ENCODE assay signal across 20 cellular contexts in genomic region chr10:44287408-44287807, GRCh38.
"Had no signal": no experiment of that assay in that cellular context is flagged by ENCODE, and none has a peak within 500 bp of the region (broad histone marks: within the 10 kb centered on the region; RNA-seq: fewer than 3 reads in every experiment).

No MANE protein-coding gene starts in this region.

- ATAC-seq: gastroesophageal sphincter; heart left ventricle; natural killer cell; right lobe of liver; SK-N-SH treated with all-trans-retinoic acid at 6 μM for 48 hours; stimulated activated memory B cell treated with anti-CD40 and anti-IgM and Interleukin-4, amounts not matched to agents 10 μg/mL and 1 μg/mL and 100 μg/mL, for 72 hours; T-cell had no signal

- H3K36me3 ChIP-seq: brain microvascular endothelial cell, gastroesophageal sphincter, heart left ventricle, right lobe of liver, stomach, suprapubic skin, transverse colon had no signal

- H3K9me3 ChIP-seq: gastroesophageal sphincter, heart left ventricle, right lobe of liver, stomach, suprapubic skin, transverse colon had no signal

- H3K4me1 Mint-ChIP-seq: activated naive CD4-positive, alpha-beta T cell treated with anti-CD3 and anti-CD28 coated beads, Interleukin-2, amount 50 U/mL, for 24 hours; natural killer cell; stimulated activated memory B cell treated with anti-CD40 and anti-IgM and Interleukin-4, amounts not matched to agents 10 μg/mL and 1 μg/mL and 100 μg/mL, for 72 hours; T-cell had no signal

- H3K27ac ChIP-seq: brain microvascular endothelial cell, dorsolateral prefrontal cortex, right lobe of liver, stomach, suprapubic skin, transverse colon had no signal

- H3K27ac Mint-ChIP-seq: activated naive CD4-positive, alpha-beta T cell treated with anti-CD3 and anti-CD28 coated beads, Interleukin-2, amount 50 U/mL, for 24 hours; natural killer cell; stimulated activated memory B cell treated with anti-CD40 and anti-IgM and Interleukin-4, amounts not matched to agents 10 μg/mL and 1 μg/mL and 100 μg/mL, for 72 hours; T-cell had no signal

- H3K4me3 Mint-ChIP-seq: activated naive CD4-positive, alpha-beta T cell treated with anti-CD3 and anti-CD28 coated beads, Interleukin-2, amount 50 U/mL, for 24 hours; natural killer cell; stimulated activated memory B cell treated with anti-CD40 and anti-IgM and Interleukin-4, amounts not matched to agents 10 μg/mL and 1 μg/mL and 100 μg/mL, for 72 hours; T-cell had no signal

- H3K4me2 ChIP-seq: smooth muscle cell had no signal

- H3K36me3 Mint-ChIP-seq: activated naive CD4-positive, alpha-beta T cell treated with anti-CD3 and anti-CD28 coated beads, Interleukin-2, amount 50 U/mL, for 24 hours; natural killer cell; stimulated activated memory B cell treated with anti-CD40 and anti-IgM and Interleukin-4, amounts not matched to agents 10 μg/mL and 1 μg/mL and 100 μg/mL, for 72 hours; T-cell had no signal

- H3K9me3 Mint-ChIP-seq: activated naive CD4-positive, alpha-beta T cell treated with anti-CD3 and anti-CD28 coated beads, Interleukin-2, amount 50 U/mL, for 24 hours; natural killer cell; stimulated activated memory B cell treated with anti-CD40 and anti-IgM and Interleukin-4, amounts not matched to agents 10 μg/mL and 1 μg/mL and 100 μg/mL, for 72 hours; T-cell had no signal

- H3K4me3 ChIP-seq: dorsolateral prefrontal cortex, gastroesophageal sphincter, heart left ventricle, right lobe of liver, smooth muscle cell, stomach, suprapubic skin, transverse colon had no signal

- H3K4me1 ChIP-seq: right lobe of liver, suprapubic skin, transverse colon had no signal

- H3K27me3 ChIP-seq: brain microvascular endothelial cell, dorsolateral prefrontal cortex, heart left ventricle, right lobe of liver had no signal

- DNase-seq: activated gamma-delta T cell treated with Interleukin-2 at 50 U/mL for 16 hours; activated T-cell treated with anti-CD3 and anti-CD28 coated beads, Interleukin-2, amount 50 U/mL, for 1 hour; anterior cingulate cortex; brain microvascular endothelial cell; central memory CD4-positive, alpha-beta T cell; dorsolateral prefrontal cortex; heart left ventricle; midbrain; natural killer cell; right lobe of liver; stimulated activated CD4-positive, alpha-beta T cell treated with anti-CD3 and anti-CD28 coated beads, Interleukin-15, amount 100 ng/mL, for 24 hours; stomach; T-cell; transverse colon had no signal
